ENCODE assay signal across 22 cellular contexts in the genomic region with DNA sequence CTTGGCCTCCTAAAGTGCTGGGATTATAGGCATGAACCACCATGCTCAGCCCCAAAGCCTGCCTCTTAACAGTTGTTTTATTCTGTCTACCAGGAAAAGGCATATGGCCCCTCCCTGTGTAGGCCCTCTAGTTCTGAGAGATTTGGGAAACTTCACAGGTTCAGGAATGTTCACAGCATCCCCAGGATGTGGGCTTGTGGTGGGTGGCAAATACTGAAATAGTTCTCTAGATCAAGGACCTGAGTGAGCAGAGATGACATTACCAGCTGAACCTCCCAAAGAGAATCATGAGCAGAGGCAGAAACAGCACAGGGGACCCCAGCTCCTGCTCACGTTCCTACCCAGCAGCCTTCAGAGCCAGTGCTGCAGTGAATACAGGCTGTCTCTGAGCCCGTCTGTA.
DNase-seq lines count a peak whose midpoint lies in the region; ATAC-seq and TF ChIP-seq lines count a peak whose summit lies in the region.
"Had no signal": no experiment of that assay in that cellular context is flagged by ENCODE, and none has a peak within 500 bp of the region (broad histone marks: within the 10 kb centered on the region; RNA-seq: fewer than 3 reads in every experiment).

No MANE protein-coding gene starts in this region.

- peaks cover 1% of the 10 kb centered on the region for H3K4me1 Mint-ChIP-seq in activated CD4-positive, alpha-beta T cell treated with anti-CD3 and anti-CD28 coated beads, Interleukin-2, amount 10 ng/mL, durations not matched to agents 24 days and 14 days
- peaks cover 6% of the 10 kb centered on the region for H3K4me1 Mint-ChIP-seq in CD8-positive, alpha-beta T cell (ENCODE audit: low read depth)
- H3K4me1 Mint-ChIP-seq in endothelial cell (ENCODE audit: unreplicated experiment) (peaks cover 29% of the 10 kb centered on the region), T-helper 17 cell (peaks cover 4% of the 10 kb centered on the region)

- no peak for ATAC-seq in CD8-positive, alpha-beta T cell
- ATAC-seq in gastrocnemius medialis (no peak), T-helper 17 cell (no peak), HG02763 (IDR thresholded peaks at IDR 0.05; ENCODE audit: unreplicated experiment) (no peak)

- H3K4me3 Mint-ChIP-seq in activated CD4-positive, alpha-beta T cell treated with anti-CD3 and anti-CD28 coated beads, Interleukin-2, amount 10 ng/mL, durations not matched to agents 24 days and 14 days, result no peak overlapping the region
- H3K4me3 Mint-ChIP-seq in CD8-positive, alpha-beta T cell, result no peak overlapping the region
- no peak overlapping the region for H3K4me3 Mint-ChIP-seq in endothelial cell (ENCODE audit: unreplicated experiment)
- H3K4me3 Mint-ChIP-seq in T-helper 17 cell, result no peak overlapping the region
- H3K4me3 Mint-ChIP-seq: CD4-positive, alpha-beta memory T cell; H9; HFFc6 had no signal

- H3K27me3 Mint-ChIP-seq in activated CD4-positive, alpha-beta T cell treated with anti-CD3 and anti-CD28 coated beads, Interleukin-2, amount 10 ng/mL, durations not matched to agents 24 days and 14 days, result no peaks in the 10 kb centered on the region
- H3K27me3 Mint-ChIP-seq in CD8-positive, alpha-beta T cell (ENCODE audit: low read depth), result no peaks in the 10 kb centered on the region
- peaks cover 10% of the 10 kb centered on the region for H3K27me3 Mint-ChIP-seq in endothelial cell (ENCODE audit: unreplicated experiment)
- H3K27me3 Mint-ChIP-seq in T-helper 17 cell, result no peaks in the 10 kb centered on the region
- H3K27me3 Mint-ChIP-seq: CD4-positive, alpha-beta memory T cell had no signal

- POLR2A ChIA-PET in CD8-positive, alpha-beta T cell (lab: Charles Lee), result no interaction called here

- peaks cover 47% of the 10 kb centered on the region for H3K36me3 ChIP-seq in CD8-positive, alpha-beta T cell (ENCODE audit: insufficient read depth, low read length)
- H3K36me3 ChIP-seq in gastrocnemius medialis, result peaks cover 0 to 30% of the 10 kb centered on the region in 2 donors

- TF ChIP-seq POLR2A in gastrocnemius medialis (IDR thresholded peaks at IDR 0.05), result no peak

- H3K27ac ChIP-seq in CD8-positive, alpha-beta T cell (ENCODE audit: low read depth, low read length), result no peak overlapping the region
- H3K27ac ChIP-seq in gastrocnemius medialis, result peak overlapping the region; percentile 85 to 95 (median 94)
- H3K27ac ChIP-seq: 22Rv1; BLaER1 treated with 17β-estradiol and CSF1 and Interleukin-3, amounts not matched to agents 10 nM and 100 nM; GM23248 had no signal

- no peaks in the 10 kb centered on the region for H3K27me3 ChIP-seq in CD8-positive, alpha-beta T cell (ENCODE audit: insufficient read depth, low read length)
- H3K27me3 ChIP-seq in gastrocnemius medialis, result no peaks in the 10 kb centered on the region
- H3K27me3 ChIP-seq: BLaER1 treated with 17β-estradiol and CSF1 and Interleukin-3, amounts not matched to agents 10 nM and 100 nM had no signal

- H3K4me1 ChIP-seq in CD8-positive, alpha-beta T cell (ENCODE audit: insufficient read depth, low read length), result no peaks in the 10 kb centered on the region
- peaks cover 60 to 63% of the 10 kb centered on the region in 2 donors for H3K4me1 ChIP-seq in gastrocnemius medialis

- CTCF ChIA-PET in CD8-positive, alpha-beta T cell (lab: Charles Lee), result no interaction called here

- H3K9me3 ChIP-seq in CD8-positive, alpha-beta T cell (ENCODE audit: low read length), result no peaks in the 10 kb centered on the region
- H3K9me3 ChIP-seq in gastrocnemius medialis, result no peaks in the 10 kb centered on the region
- no peaks in the 10 kb centered on the region for H3K9me3 ChIP-seq in T-helper 17 cell (ENCODE audit: control insufficient read depth, low read length, poor library complexity, severe bottlenecking)
- H3K9me3 ChIP-seq: BLaER1 treated with 17β-estradiol and CSF1 and Interleukin-3, amounts not matched to agents 10 nM and 100 nM had no signal

- in situ Hi-C loops in gastrocnemius medialis (cut with MboI; ENCODE audit: low sequenced_read_pairs in 4 of 4), result loop anchor here in 2 of 4 donors (5.0 to 25.0 kb wide), 2 partner anchors 41 to 101 kb away; partner anchors contain the start of gene RREB1 (in 1 of the 2)

- no peak overlapping the region for H3K4me3 ChIP-seq in CD8-positive, alpha-beta T cell (ENCODE audit: low read depth, low read length)
- H3K4me3 ChIP-seq in gastrocnemius medialis, result no peak overlapping the region
- H3K4me3 ChIP-seq: BLaER1 treated with 17β-estradiol and CSF1 and Interleukin-3, amounts not matched to agents 10 nM and 100 nM; GM23248 had no signal

- intact Hi-C loops in activated CD4-positive, alpha-beta T cell treated with anti-CD3 and anti-CD28 coated beads, Interleukin-2, amount 10 ng/mL, durations not matched to agents 24 days and 14 days (cut with micrococcal nuclease), result no loop called here
- intact Hi-C loops in CD8-positive, alpha-beta T cell (cut with DNase I, micrococcal nuclease), result no loop called here
- intact Hi-C loops in gastrocnemius medialis (cut with DNase I; ENCODE audit: low total_unique reads), result loop anchor here (10.0 kb wide), 1 partner anchor 389 kb away; no protein-coding TSS in a partner anchor

- no peaks in the 10 kb centered on the region for H3K9me3 Mint-ChIP-seq in activated CD4-positive, alpha-beta T cell treated with anti-CD3 and anti-CD28 coated beads, Interleukin-2, amount 10 ng/mL, durations not matched to agents 24 days and 14 days
- no peaks in the 10 kb centered on the region for H3K9me3 Mint-ChIP-seq in CD8-positive, alpha-beta T cell
- H3K9me3 Mint-ChIP-seq in endothelial cell (ENCODE audit: unreplicated experiment), result no peaks in the 10 kb centered on the region
- H3K9me3 Mint-ChIP-seq: CD4-positive, alpha-beta memory T cell; H9; HFFc6 had no signal

- no peak for DNase-seq in activated CD4-positive, alpha-beta T cell treated with anti-CD3 and anti-CD28 coated beads, Interleukin-2, amount 10 ng/mL, durations not matched to agents 24 days and 14 days
- no peak for DNase-seq in activated CD4-positive, alpha-beta T cell treated with anti-CD3 and anti-CD28 coated beads for 4 hours
- no peak for DNase-seq in CD8-positive, alpha-beta T cell
- DNase-seq in endothelial cell (ENCODE audit: low spot score) (no peak), gastrocnemius medialis (no peak), T-helper 17 cell (no peak), NCI-H510A (lab: John Stamatoyannopoulos, UW) (no peak)
- DNase-seq: ACHN; CD4-positive, alpha-beta memory T cell; GM23248; H9; HFFc6; Karpas-422; NCI-H1694; NCI-H2081; NCI-H2171; NCI-H345; NCI-H526 treated with DMSO at 0.1 percent for 48 hours; SHP77 had no signal

- H3K27ac Mint-ChIP-seq in activated CD4-positive, alpha-beta T cell treated with anti-CD3 and anti-CD28 coated beads, Interleukin-2, amount 10 ng/mL, durations not matched to agents 24 days and 14 days, result peak overlapping the region; percentile 25
- peak overlapping the region; percentile 14 for H3K27ac Mint-ChIP-seq in CD8-positive, alpha-beta T cell
- H3K27ac Mint-ChIP-seq in endothelial cell (ENCODE audit: unreplicated experiment) (peak overlapping the region; percentile 74), T-helper 17 cell (no peak overlapping the region)
- H3K27ac Mint-ChIP-seq: HFFc6 had no signal

- peaks cover 44% of the 10 kb centered on the region for H3K36me3 Mint-ChIP-seq in activated CD4-positive, alpha-beta T cell treated with anti-CD3 and anti-CD28 coated beads, Interleukin-2, amount 10 ng/mL, durations not matched to agents 24 days and 14 days (ENCODE audit: low read depth)
- peaks cover 83% of the 10 kb centered on the region for H3K36me3 Mint-ChIP-seq in CD8-positive, alpha-beta T cell
- peaks cover 31% of the 10 kb centered on the region for H3K36me3 Mint-ChIP-seq in endothelial cell (ENCODE audit: low read depth, unreplicated experiment)
- peaks cover 3% of the 10 kb centered on the region for H3K36me3 Mint-ChIP-seq in T-helper 17 cell (ENCODE audit: low read depth)

- TF ChIP-seq CTCF in CD8-positive, alpha-beta T cell (IDR thresholded peaks at IDR 0.05), result no peak
- no peak for TF ChIP-seq CTCF in endothelial cell (IDR thresholded peaks at IDR 0.05; ENCODE audit: unreplicated experiment)
- TF ChIP-seq CTCF in gastrocnemius medialis (IDR thresholded peaks at IDR 0.05 in 4 of 5, conservative IDR thresholded peaks at IDR 0.05 in 1 of 5), result no peak
